ENCODE assay signal across 5 cellular contexts in the genomic region with DNA sequence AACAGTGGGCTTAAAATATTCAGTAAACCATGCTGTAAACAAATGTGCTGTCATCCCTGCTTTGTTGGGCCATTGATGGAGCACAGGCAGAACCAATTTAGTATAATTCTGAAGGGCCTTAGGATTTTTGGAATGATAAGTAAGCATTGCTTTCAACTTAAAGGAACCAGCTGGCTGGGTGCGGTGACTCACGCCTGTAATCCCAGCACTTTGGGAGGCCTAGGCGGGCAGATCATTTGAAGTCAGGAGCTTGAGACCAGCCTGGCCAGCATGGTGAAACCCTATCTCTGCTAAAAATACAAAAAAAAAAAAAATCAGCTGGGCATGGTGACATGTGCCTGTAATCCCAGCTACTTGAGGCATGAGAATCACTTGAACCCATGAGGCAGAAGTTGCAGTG. TPM values are rescaled to one million over a fixed set of nuclear protein-coding genes. Genes with fewer than 3 reads are reported as not detected.
"Had no signal": no experiment of that assay in that cellular context is flagged by ENCODE, and none has a peak within 500 bp of the region (broad histone marks: within the 10 kb centered on the region; RNA-seq: fewer than 3 reads in every experiment).

No MANE protein-coding gene starts in this region.

RNA-seq across cellular contexts. Expression of a gene that starts 4.1 kb away (rescaled TPM):
- total RNA-seq: HepG2, HT-29 had no signal
- polyA plus RNA-seq: HepG2 had no signal

RNA-seq across cellular contexts. Expression of a gene that starts 41.4 kb away (rescaled TPM):
- total RNA-seq: HepG2, IMR-90 had no signal

RNA-seq across cellular contexts. Expression of a gene that starts 41.6 kb away (rescaled TPM):
- total RNA-seq: HepG2, IMR-90, K562 had no signal
- polyA plus RNA-seq: HepG2, IgD-negative memory B cell, IMR-90, K562 had no signal

RNA-seq across cellular contexts. Expression of a gene that starts 50.0 kb away (rescaled TPM):
- total RNA-seq: HepG2, HT-29, K562 had no signal
- polyA plus RNA-seq: IgD-negative memory B cell had no signal
